Comparison of ENCODE assay signal across 13 cellular contexts in genomic region chr7:148708026-148708685, GRCh38. TPM values are rescaled to one million over a fixed set of nuclear protein-coding genes. Genes with fewer than 3 reads are reported as not detected.
DNase-seq lines count a peak whose midpoint lies in the region; ATAC-seq and TF ChIP-seq lines count a peak whose summit lies in the region.
"Had no signal": no experiment of that assay in that cellular context is flagged by ENCODE, and none has a peak within 500 bp of the region (broad histone marks: within the 10 kb centered on the region; RNA-seq: fewer than 3 reads in every experiment).

No MANE protein-coding gene starts in this region.

- in situ Hi-C loops in KBM-7 (cut with MboI; ENCODE audit: low pct_unique_long_range_greater_than_20kb, low sequenced_read_pairs), result no loop called here

- no peak overlapping the region for H4K91ac ChIP-seq in neuronal stem cell (ENCODE audit: low read depth, low read length, poor library complexity)

- H3K4me3 ChIP-seq in adipocyte (ENCODE audit: low read length) (no peak overlapping the region), neuronal stem cell (ENCODE audit: low read length in 2 of 2) (no peak overlapping the region)
- H3K4me3 ChIP-seq: spleen had no signal

- no peak overlapping the region for H2BK15ac ChIP-seq in neuronal stem cell (ENCODE audit: low read length)

- DNase-seq in NK-92 treated with Interleukin-12 subunit alpha and Interleukin-12 subunit beta, amount 100 ng/mL, for 24 hours (lab: John Stamatoyannopoulos, UW), result peak; percentile 64
- no peak for DNase-seq in NK-92 (lab: John Stamatoyannopoulos, UW; ENCODE audit: unreplicated experiment)
- peak; percentile 59 for DNase-seq in KBM-7
- DNase-seq in adipocyte (ENCODE audit: low read depth), result peak; percentile 17
- DNase-seq in NCI-H69 (lab: John Stamatoyannopoulos, UW), result no peak
- DNase-seq in neuronal stem cell (ENCODE audit: low spot score), result no peak
- DNase-seq: activated CD8-positive, alpha-beta T cell treated with anti-CD3 and anti-CD28 coated beads for 36 hours; anterior cingulate cortex; NCI-H345; SK-N-SH; spleen had no signal

- no peak overlapping the region for H3K4me2 ChIP-seq in neuronal stem cell (ENCODE audit: insufficient read depth, low read length, poor library complexity, severe bottlenecking)
- H3K4me2 ChIP-seq: SK-N-SH had no signal

- no peak overlapping the region for H2BK5ac ChIP-seq in neuronal stem cell (ENCODE audit: low read length)

- H3K23ac ChIP-seq in neuronal stem cell (ENCODE audit: low read depth, low read length, poor library complexity), result no peak overlapping the region

- peak overlapping the region in 2 of 3 experiments; percentile 3 to 9 for H3K27ac Mint-ChIP-seq in nephron
- H3K27ac Mint-ChIP-seq: activated CD8-positive, alpha-beta T cell treated with anti-CD3 and anti-CD28 coated beads for 36 hours had no signal

- H3K79me1 ChIP-seq in neuronal stem cell (ENCODE audit: low read depth, low read length), result peaks cover 3% of the 10 kb centered on the region

- peaks cover 19% of the 10 kb centered on the region for H3K4me1 ChIP-seq in adipocyte (ENCODE audit: control insufficient read depth, insufficient read depth, low read length)
- H3K4me1 ChIP-seq in neuronal stem cell (ENCODE audit: control insufficient read depth in 2 of 2, insufficient read depth in 1 of 2, low read depth in 1 of 2, low read length in 2 of 2), result peaks cover 0 to 7% of the 10 kb centered on the region in 2 donors

- TF ChIP-seq CTCF in nephron (IDR thresholded peaks at IDR 0.05; ENCODE audit: unreplicated experiment in 3 of 3), result no peak

- H3K27me3 Mint-ChIP-seq in nephron (ENCODE audit: low read depth), result no peaks in the 10 kb centered on the region
- H3K27me3 Mint-ChIP-seq: activated CD8-positive, alpha-beta T cell treated with anti-CD3 and anti-CD28 coated beads for 36 hours had no signal

- H3K36me3 ChIP-seq in adipocyte (ENCODE audit: control insufficient read depth, insufficient read depth, low read length, severe bottlenecking) (no peaks in the 10 kb centered on the region), neuronal stem cell (replicated peaks in 1 of 2; ENCODE audit: control insufficient read depth in 2 of 2, insufficient read depth in 2 of 2, low read length in 2 of 2) (peaks cover 0 to 4% of the 10 kb centered on the region in 2 donors)
- H3K36me3 ChIP-seq: spleen had no signal

- H3K27me3 ChIP-seq in adipocyte (replicated peaks; ENCODE audit: control insufficient read depth, insufficient read depth, low read length), result no peaks in the 10 kb centered on the region
- H3K27me3 ChIP-seq in neuronal stem cell (ENCODE audit: control insufficient read depth in 3 of 3, insufficient read depth in 3 of 3, low read depth in 1 of 3, low read length in 3 of 3), result no peaks in the 10 kb centered on the region
- H3K27me3 ChIP-seq: spleen had no signal

- no CpG with 5 or more reads among the region's 6 CpGs for WGBS in neuronal stem cell (ENCODE audit: extremely low coverage in 2 of 2, insufficient read length in 2 of 2, insufficient replicate concordance in 1 of 2), 2 donors

- no peak overlapping the region for H3K27ac ChIP-seq in neuronal stem cell (replicated peaks; ENCODE audit: low read length)

- peaks cover 50% of the 10 kb centered on the region for H3K4me1 Mint-ChIP-seq in nephron

- no peak overlapping the region for H3K4ac ChIP-seq in neuronal stem cell (ENCODE audit: low read length)

- H3K9me3 Mint-ChIP-seq in nephron, result no peaks in the 10 kb centered on the region
- H3K9me3 Mint-ChIP-seq: activated CD8-positive, alpha-beta T cell treated with anti-CD3 and anti-CD28 coated beads for 36 hours had no signal

- H2AK5ac ChIP-seq in neuronal stem cell (ENCODE audit: low read depth, low read length), result no peak overlapping the region

- ATAC-seq in activated CD4-positive, CD25-positive, alpha-beta regulatory T cell treated with anti-CD3 and anti-CD28 coated beads, Interleukin-2, amount 50 U/mL, for 24 hours, result no peak
- ATAC-seq: activated CD8-positive, alpha-beta T cell treated with anti-CD3 and anti-CD28 coated beads for 36 hours had no signal

- no peak overlapping the region for H3K14ac ChIP-seq in neuronal stem cell (ENCODE audit: low read length)

- H3K9ac ChIP-seq in adipocyte (ENCODE audit: low read length), result no peak overlapping the region
- no peak overlapping the region for H3K9ac ChIP-seq in neuronal stem cell (ENCODE audit: low read depth, low read length, poor library complexity)
- H3K9ac ChIP-seq: SK-N-SH had no signal

- H2AFZ ChIP-seq in neuronal stem cell (ENCODE audit: low read length), result no peak overlapping the region

- no peak overlapping the region for H2BK120ac ChIP-seq in neuronal stem cell (ENCODE audit: low read depth, low read length)

- no peak overlapping the region for H4K8ac ChIP-seq in neuronal stem cell (ENCODE audit: low read depth, low read length)

- H3K4me3 Mint-ChIP-seq in nephron, result no peak overlapping the region
- H3K4me3 Mint-ChIP-seq: activated CD8-positive, alpha-beta T cell treated with anti-CD3 and anti-CD28 coated beads for 36 hours had no signal

- no peak overlapping the region for H3K18ac ChIP-seq in neuronal stem cell (ENCODE audit: low read length)

- H2BK12ac ChIP-seq in neuronal stem cell (ENCODE audit: low read length), result no peak overlapping the region

- H3K9me3 ChIP-seq in adipocyte (ENCODE audit: control insufficient read depth, low read length), result no peaks in the 10 kb centered on the region
- H3K9me3 ChIP-seq in neuronal stem cell (replicated peaks in 1 of 2; ENCODE audit: control insufficient read depth in 2 of 2, insufficient read depth in 1 of 2, low read depth in 1 of 2, low read length in 2 of 2), result no peaks in the 10 kb centered on the region
- H3K9me3 ChIP-seq: SK-N-SH, spleen had no signal

- H3K36me3 Mint-ChIP-seq in nephron (ENCODE audit: low read depth), result no peaks in the 10 kb centered on the region

RNA-seq across cellular contexts. Expression of gene CUL1, which starts 9.5 kb away (rescaled TPM):
- 45.2 TPM for polyA plus RNA-seq in neuronal stem cell (2013, experiment 1 of 2)
- 44.5 TPM for polyA plus RNA-seq in neuronal stem cell (2013, experiment 2 of 2)

Comparison
In these comparisons a context has a peak if more than half of its experiments do, and no peak if none do; other contexts are left out.
1. DNase-seq: peak in NK-92 treated with Interleukin-12 subunit alpha and Interleukin-12 subunit beta, amount 100 ng/mL, for 24 hours (single experiment), KBM-7 (single experiment) and adipocyte (single experiment); none in NK-92 (single experiment), NCI-H69 (single experiment) and neuronal stem cell (single experiment).